14 cellular contexts compared by ENCODE assay signal in genomic region chr1:29514361-29515187, GRCh38.
"Had no signal": no experiment of that assay in that cellular context is flagged by ENCODE, and none has a peak within 500 bp of the region (broad histone marks: within the 10 kb centered on the region; RNA-seq: fewer than 3 reads in every experiment).

No MANE protein-coding gene starts in this region.

- ATAC-seq: activated T-cell treated with anti-CD3 and anti-CD28 coated beads, Interleukin-2, amount 50 U/mL, for 72 hours; gastroesophageal sphincter; naive thymus-derived CD8-positive, alpha-beta T cell; psoas muscle; right lobe of liver; T-helper 17 cell had no signal

- DNase-seq: activated gamma-delta T cell treated with Interleukin-2 at 50 U/mL for 16 hours; activated naive CD8-positive, alpha-beta T cell treated with anti-CD3 and anti-CD28 coated beads, Interleukin-2, amount 10 ng/mL, durations not matched to agents 7 days and 5 days; activated T-cell treated with anti-CD3 and anti-CD28 coated beads, Interleukin-2, amount 50 U/mL, for 72 hours; aorta; nucleus accumbens; psoas muscle; stimulated activated CD4-positive, alpha-beta T cell treated with anti-CD3 and anti-CD28 coated beads, Interleukin-12 subunit alpha, Interleukin-12 subunit beta, amount 100 ng/mL, for 4 hours; stimulated activated naive CD4-positive, alpha-beta T cell; T-helper 17 cell; upper lobe of left lung had no signal

- H3K36me3 ChIP-seq: gastroesophageal sphincter, right lobe of liver, suprapubic skin, upper lobe of left lung had no signal

- H3K27ac ChIP-seq: gastroesophageal sphincter, psoas muscle, right lobe of liver, suprapubic skin, upper lobe of left lung had no signal

- H3K4me1 Mint-ChIP-seq: activated naive CD8-positive, alpha-beta T cell treated with anti-CD3 and anti-CD28 coated beads, Interleukin-2, amount 10 ng/mL, durations not matched to agents 7 days and 5 days; naive thymus-derived CD8-positive, alpha-beta T cell had no signal

- H3K36me3 Mint-ChIP-seq: activated naive CD8-positive, alpha-beta T cell treated with anti-CD3 and anti-CD28 coated beads, Interleukin-2, amount 10 ng/mL, durations not matched to agents 7 days and 5 days; naive thymus-derived CD8-positive, alpha-beta T cell had no signal

- H3K27ac Mint-ChIP-seq: activated naive CD8-positive, alpha-beta T cell treated with anti-CD3 and anti-CD28 coated beads, Interleukin-2, amount 10 ng/mL, durations not matched to agents 7 days and 5 days; activated T-cell treated with anti-CD3 and anti-CD28 coated beads, Interleukin-2, amount 50 U/mL, for 72 hours; naive thymus-derived CD8-positive, alpha-beta T cell; T-helper 17 cell had no signal

- H3K9me3 ChIP-seq: gastroesophageal sphincter, psoas muscle, right lobe of liver, suprapubic skin, upper lobe of left lung had no signal

- H3K4me3 Mint-ChIP-seq: activated naive CD8-positive, alpha-beta T cell treated with anti-CD3 and anti-CD28 coated beads, Interleukin-2, amount 10 ng/mL, durations not matched to agents 7 days and 5 days; activated T-cell treated with anti-CD3 and anti-CD28 coated beads, Interleukin-2, amount 50 U/mL, for 72 hours; naive thymus-derived CD8-positive, alpha-beta T cell; T-helper 17 cell had no signal

- H3K4me3 ChIP-seq: gastroesophageal sphincter, psoas muscle, right lobe of liver, suprapubic skin, upper lobe of left lung had no signal

- H3K4me1 ChIP-seq: gastroesophageal sphincter, psoas muscle, right lobe of liver, suprapubic skin, upper lobe of left lung had no signal

- H3K27me3 ChIP-seq: right lobe of liver, upper lobe of left lung had no signal

- H3K9me3 Mint-ChIP-seq: activated naive CD8-positive, alpha-beta T cell treated with anti-CD3 and anti-CD28 coated beads, Interleukin-2, amount 10 ng/mL, durations not matched to agents 7 days and 5 days had no signal
